In genomic region chr20:62643521-62644043, GRCh38 we compare ENCODE assay signal across 8 cellular contexts.
A peak's percentile ranks its signal among the peaks of the same experiment; 100 is the strongest.
DNase-seq lines count a peak whose midpoint lies in the region; ATAC-seq and TF ChIP-seq lines count a peak whose summit lies in the region.
"Had no signal": no experiment of that assay in that cellular context is flagged by ENCODE, and none has a peak within 500 bp of the region (broad histone marks: within the 10 kb centered on the region; RNA-seq: fewer than 3 reads in every experiment).

No MANE protein-coding gene starts in this region.

- H3K9me3 Mint-ChIP-seq in stimulated activated effector memory CD8-positive, alpha-beta T cell treated with anti-CD3 and anti-CD28 coated beads, Interleukin-12 subunit alpha, Interleukin-12 subunit beta, amount 100 ng/mL, for 72 hours: no peaks in the 10 kb centered on the region

- DNase-seq in HFF-Myc (ENCODE audit: extremely low read depth, low read depth) (no peak), WERI-Rb-1 (no peak), AG08395 (ENCODE audit: low spot score) (no peak), GM13976 (ENCODE audit: low spot score) (no peak)
- no peak for DNase-seq in stimulated activated effector memory CD8-positive, alpha-beta T cell treated with anti-CD3 and anti-CD28 coated beads, Interleukin-12 subunit alpha, Interleukin-12 subunit beta, amount 100 ng/mL, for 72 hours (ENCODE audit: low spot score in 2 of 2)
- DNase-seq in stimulated activated CD4-positive, alpha-beta T cell treated with anti-CD3 and anti-CD28 coated beads, Interleukin-4, amount 100 ng/mL, for 24 hours: no peak
- DNase-seq: cerebellar nuclear complex had no signal

- peaks cover 10% of the 10 kb centered on the region for H3K4me1 Mint-ChIP-seq in stimulated activated effector memory CD8-positive, alpha-beta T cell treated with anti-CD3 and anti-CD28 coated beads, Interleukin-12 subunit alpha, Interleukin-12 subunit beta, amount 100 ng/mL, for 72 hours

- TF ChIP-seq CTCF in HFF-Myc (IDR thresholded peaks at IDR 0.05; ENCODE audit: low read depth, low read length, missing control alignments): no peak
- no peak for TF ChIP-seq CTCF in WERI-Rb-1 (IDR thresholded peaks at IDR 0.05; ENCODE audit: low read depth, low read length)
- no peak for TF ChIP-seq CTCF in GM13976 (IDR thresholded peaks at IDR 0.05; ENCODE audit: borderline replicate concordance, control extremely low read depth, extremely low read depth, insufficient read depth, missing control alignments)

- H3K36me3 Mint-ChIP-seq in stimulated activated effector memory CD8-positive, alpha-beta T cell treated with anti-CD3 and anti-CD28 coated beads, Interleukin-12 subunit alpha, Interleukin-12 subunit beta, amount 100 ng/mL, for 72 hours: peaks cover 16% of the 10 kb centered on the region

- H3K27ac Mint-ChIP-seq in stimulated activated effector memory CD8-positive, alpha-beta T cell treated with anti-CD3 and anti-CD28 coated beads, Interleukin-12 subunit alpha, Interleukin-12 subunit beta, amount 100 ng/mL, for 72 hours: no peak overlapping the region

- no peaks in the 10 kb centered on the region for H3K9me3 ChIP-seq in WERI-Rb-1 (ENCODE audit: severe bottlenecking)

- H3K4me3 ChIP-seq in HFF-Myc (replicated peaks; ENCODE audit: low read depth, low read length): peak overlapping the region; percentile 75
- H3K4me3 ChIP-seq in WERI-Rb-1 (ENCODE audit: low read depth, low read length): peak overlapping the region; percentile 74
- H3K4me3 ChIP-seq in iPS-11a (ENCODE audit: low read depth, low read length): peak overlapping the region; percentile 57

- H3K4me3 Mint-ChIP-seq in stimulated activated effector memory CD8-positive, alpha-beta T cell treated with anti-CD3 and anti-CD28 coated beads, Interleukin-12 subunit alpha, Interleukin-12 subunit beta, amount 100 ng/mL, for 72 hours: peak overlapping the region; percentile 71

- no peak for ATAC-seq in stimulated activated effector memory CD8-positive, alpha-beta T cell treated with anti-CD3 and anti-CD28 coated beads, Interleukin-12 subunit alpha, Interleukin-12 subunit beta, amount 100 ng/mL, for 72 hours

- no peak overlapping the region for H3K27ac ChIP-seq in WERI-Rb-1

- no peaks in the 10 kb centered on the region for H3K27me3 ChIP-seq in WERI-Rb-1 (ENCODE audit: insufficient read depth, low read depth, severe bottlenecking)

- in situ Hi-C loops in GM13976 (cut with MboI; ENCODE audit: low sequenced_read_pairs, unreplicated experiment): no loop called here

- H3K36me3 ChIP-seq in WERI-Rb-1: peaks cover 27% of the 10 kb centered on the region
